Comparison of ENCODE assay signal across 19 cellular contexts in the genomic region with DNA sequence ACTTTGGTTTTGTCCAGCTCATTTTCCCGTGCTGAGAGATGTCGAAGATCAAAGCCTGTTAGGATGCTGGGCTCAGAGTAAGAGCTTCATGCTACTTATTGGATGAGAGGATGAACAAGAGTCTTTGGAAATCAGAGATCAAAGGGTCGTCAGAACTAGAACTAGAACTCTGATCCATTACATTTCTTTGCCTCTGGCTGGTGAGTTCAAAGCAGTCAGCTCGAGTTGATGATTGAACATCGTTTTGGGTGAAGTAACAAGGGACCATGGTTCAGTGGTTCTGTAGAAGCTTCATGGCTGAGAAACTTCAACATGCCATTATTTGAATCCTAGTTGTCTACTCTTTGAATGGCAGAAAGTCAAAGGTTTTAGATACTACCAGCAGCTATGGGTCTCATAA.
DNase-seq lines count a peak whose midpoint lies in the region; ATAC-seq, FAIRE-seq and TF ChIP-seq lines count a peak whose summit lies in the region.
"Had no signal": no experiment of that assay in that cellular context is flagged by ENCODE, and none has a peak within 500 bp of the region (broad histone marks: within the 10 kb centered on the region; RNA-seq: fewer than 3 reads in every experiment).

No MANE protein-coding gene starts in this region.

- peaks cover 0 to 5% of the 10 kb centered on the region in 2 donors for H3K9me3 ChIP-seq in kidney (ENCODE audit: control insufficient read depth in 1 of 2, low read length in 2 of 2)
- H3K9me3 ChIP-seq in parathyroid adenoma (ENCODE audit: control insufficient read depth, low read length): no peaks in the 10 kb centered on the region

- peak; percentile 4 for DNase-seq in NCI-H82 (lab: John Stamatoyannopoulos, UW)
- DNase-seq in NCI-H82 treated with DMSO at 0.1 percent for 48 hours (lab: John Stamatoyannopoulos, UW; ENCODE audit: unreplicated experiment): no peak
- no peak for DNase-seq in kidney
- DNase-seq in lower leg skin (ENCODE audit: low spot score in 2 of 2): no peak
- no peak for DNase-seq in stimulated activated naive CD8-positive, alpha-beta T cell treated with anti-CD3 and anti-CD28 coated beads, Interleukin-15, amount 100 ng/mL, for 72 hours
- DNase-seq: CD8-positive, alpha-beta memory T cell; EL; GF-D8; GM23248; NCI-H1417 treated with DMSO at 0.1 percent for 48 hours; NCI-H187; NCI-H2227 treated with DMSO at 0.1 percent for 48 hours; NCI-H510A; NCI-H748 treated with DMSO at 0.1 percent for 48 hours had no signal

- TF ChIP-seq CTCF in brain (conservative IDR thresholded peaks at IDR 0.05) (no peak), kidney (IDR thresholded peaks at IDR 0.05; ENCODE audit: borderline replicate concordance, extremely low read depth, insufficient read depth) (no peak), parathyroid adenoma (IDR thresholded peaks at IDR 0.05) (no peak), lower leg skin (IDR thresholded peaks at IDR 0.05) (no peak)

- H3K27ac ChIP-seq in kidney (ENCODE audit: low read depth in 2 of 2, low read length in 2 of 2) (peak overlapping the region; percentile 49 to 67), parathyroid adenoma (no peak overlapping the region)
- H3K27ac ChIP-seq: C4-2B, GM23248 had no signal

- H3K36me3 Mint-ChIP-seq in brain: no peaks in the 10 kb centered on the region
- H3K36me3 Mint-ChIP-seq: CD8-positive, alpha-beta memory T cell had no signal

- H3K27me3 ChIP-seq in parathyroid adenoma (ENCODE audit: control insufficient read depth, insufficient read depth, low read length): no peaks in the 10 kb centered on the region

- peaks cover 0 to 13% (median 7%) of the 10 kb centered on the region in 5 experiments for H3K9me3 Mint-ChIP-seq in brain
- H3K9me3 Mint-ChIP-seq in stimulated activated naive CD8-positive, alpha-beta T cell treated with anti-CD3 and anti-CD28 coated beads, Interleukin-15, amount 100 ng/mL, for 72 hours: peaks cover 5 to 7% of the 10 kb centered on the region in 2 donors

- no peak overlapping the region for H2AFZ ChIP-seq in parathyroid adenoma
- H2AFZ ChIP-seq: GM23248 had no signal

- ATAC-seq in stimulated activated naive CD8-positive, alpha-beta T cell treated with anti-CD3 and anti-CD28 coated beads, Interleukin-15, amount 100 ng/mL, for 72 hours: no peak
- no peak for ATAC-seq in GM19324 (IDR thresholded peaks at IDR 0.05; ENCODE audit: low FRiP score, unreplicated experiment)
- ATAC-seq: Right ventricle myocardium inferior had no signal

- H3K4me3 ChIP-seq in kidney (ENCODE audit: low read length in 2 of 2) (peak overlapping the region; percentile 33 to 40), parathyroid adenoma (ENCODE audit: low read depth, low read length) (no peak overlapping the region), lower leg skin (ENCODE audit: low read depth, poor library complexity, severe bottlenecking) (no peak overlapping the region)
- H3K4me3 ChIP-seq: GM23248 had no signal

- peak overlapping the region; percentile 25 for H3K4me2 ChIP-seq in parathyroid adenoma (ENCODE audit: low read length)

- peaks cover 66% of the 10 kb centered on the region for H3K4me1 Mint-ChIP-seq in brain
- H3K4me1 Mint-ChIP-seq in stimulated activated naive CD8-positive, alpha-beta T cell treated with anti-CD3 and anti-CD28 coated beads, Interleukin-15, amount 100 ng/mL, for 72 hours: no peaks in the 10 kb centered on the region
- H3K4me1 Mint-ChIP-seq: CD8-positive, alpha-beta memory T cell had no signal

- WGBS in lower leg skin, 2 donors: 56 to 75% methylated on average over 5 of the region's 5 CpGs

- H3K4me3 Mint-ChIP-seq in brain: no peak overlapping the region
- H3K4me3 Mint-ChIP-seq in stimulated activated naive CD8-positive, alpha-beta T cell treated with anti-CD3 and anti-CD28 coated beads, Interleukin-15, amount 100 ng/mL, for 72 hours: no peak overlapping the region
- H3K4me3 Mint-ChIP-seq: CD8-positive, alpha-beta memory T cell had no signal

- H3K4me1 ChIP-seq in kidney (ENCODE audit: control insufficient read depth in 1 of 2, insufficient read depth in 1 of 2, low read depth in 1 of 2, low read length in 2 of 2) (peaks cover 5 to 8% of the 10 kb centered on the region in 2 donors), parathyroid adenoma (peaks cover 3% of the 10 kb centered on the region)

- peaks cover 7% of the 10 kb centered on the region for H3K27me3 Mint-ChIP-seq in brain
- H3K27me3 Mint-ChIP-seq in stimulated activated naive CD8-positive, alpha-beta T cell treated with anti-CD3 and anti-CD28 coated beads, Interleukin-15, amount 100 ng/mL, for 72 hours: peaks cover 13% of the 10 kb centered on the region

- intact Hi-C loops in kidney (cut with DNase I): no loop called here
- intact Hi-C loops in lower leg skin (cut with DNase I; ENCODE audit: low total_unique reads): no loop called here

- no peaks in the 10 kb centered on the region for H3K79me2 ChIP-seq in parathyroid adenoma

- no peak for TF ChIP-seq POLR2A in lower leg skin (IDR thresholded peaks at IDR 0.05)

- H3K9ac ChIP-seq in kidney (ENCODE audit: low read length in 2 of 2) (no peak overlapping the region), parathyroid adenoma (no peak overlapping the region)
- H3K9ac ChIP-seq: GM23248 had no signal

- H3K27ac Mint-ChIP-seq in brain: peak overlapping the region in 3 of 5 experiments; percentile 90 to 94 (median 91)
- no peak overlapping the region for H3K27ac Mint-ChIP-seq in stimulated activated naive CD8-positive, alpha-beta T cell treated with anti-CD3 and anti-CD28 coated beads, Interleukin-15, amount 100 ng/mL, for 72 hours
- H3K27ac Mint-ChIP-seq: CD8-positive, alpha-beta memory T cell had no signal

- H3K36me3 ChIP-seq in kidney (ENCODE audit: control insufficient read depth in 1 of 2, insufficient read depth in 2 of 2, low read length in 2 of 2) (peaks cover under 1 to 7% of the 10 kb centered on the region in 2 donors), parathyroid adenoma (ENCODE audit: control insufficient read depth, insufficient read depth, low read length) (no peaks in the 10 kb centered on the region)

- peak; percentile 13 for FAIRE-seq in kidney (lab: Jason Lieb, UNC)

Comparison
In these comparisons a context has a peak if more than half of its experiments do, and no peak if none do; other contexts are left out.
1. H3K27ac Mint-ChIP-seq: peak in brain (3 of 5); none in stimulated activated naive CD8-positive, alpha-beta T cell treated with anti-CD3 and anti-CD28 coated beads, Interleukin-15, amount 100 ng/mL, for 72 hours (0 of 2).
2. H3K4me3 ChIP-seq: peak in kidney (2 of 2); none in parathyroid adenoma (single experiment) and lower leg skin (single experiment).